32 cellular contexts compared by ENCODE assay signal in genomic region chr7:99848420-99849216, GRCh38. TPM values are rescaled to one million over a fixed set of nuclear protein-coding genes. Genes with fewer than 3 reads are reported as not detected.
"Had no signal": no experiment of that assay in that cellular context is flagged by ENCODE, and none has a peak within 500 bp of the region (broad histone marks: within the 10 kb centered on the region; RNA-seq: fewer than 3 reads in every experiment).

No MANE protein-coding gene starts in this region.

- H3K9me3 ChIP-seq: ascending aorta, body of pancreas had no signal

- H3K27ac ChIP-seq: ascending aorta, body of pancreas, KMS-11, SK-N-MC, VCaP had no signal

- ATAC-seq: activated naive CD4-positive, alpha-beta T cell treated with anti-CD3 and anti-CD28 coated beads, Interleukin-2, amount 50 U/mL, for 72 hours; activated naive CD8-positive, alpha-beta T cell treated with anti-CD3 and anti-CD28 coated beads, Interleukin-2, amount 50 U/mL, for 24 hours; activated T-cell treated with anti-CD3 and anti-CD28 coated beads, Interleukin-2, amount 50 U/mL, for 4 hours; body of pancreas; Panc1; Right ventricle myocardium inferior had no signal

- H3K36me3 ChIP-seq: ascending aorta had no signal

- FAIRE-seq: bronchial epithelial cell had no signal

- H3K4me1 ChIP-seq: ascending aorta, body of pancreas had no signal

- H3K4me3 ChIP-seq: ascending aorta, body of pancreas, SK-N-MC had no signal

- H3K27me3 ChIP-seq: ascending aorta, body of pancreas had no signal

- DNase-seq: activated CD4-positive, alpha-beta memory T cell treated with anti-CD3 and anti-CD28 coated beads for 36 hours; activated CD4-positive, alpha-beta T cell treated with anti-CD3 and anti-CD28 coated beads, Interleukin-2, amount 10 ng/mL, durations not matched to agents 7 days and 5 days; activated CD4-positive, CD25-positive, alpha-beta regulatory T cell; activated CD8-positive, alpha-beta memory T cell treated with anti-CD3 and anti-CD28 coated beads for 24 hours; activated effector memory CD4-positive, alpha-beta T cell treated with anti-CD3 and anti-CD28 coated beads, Interleukin-2, amount 50 U/mL, for 16 hours; activated naive CD4-positive, alpha-beta T cell treated with Interleukin-2 at 50 U/mL for 16 hours; activated naive CD8-positive, alpha-beta T cell treated with anti-CD3 and anti-CD28 coated beads, Interleukin-2, amount 50 U/mL, for 24 hours; activated T-cell treated with anti-CD3 and anti-CD28 coated beads, Interleukin-2, amount 50 U/mL, for 4 hours; amniotic stem cell; body of pancreas; NCI-H1092; NCI-H1417; NCI-H1694; NCI-H2029; NCI-H2107; NCI-H2171 treated with DMSO at 0.1 percent for 48 hours; NCI-H226; NCI-H526; NK-92 treated with Interleukin-12 subunit alpha and Interleukin-12 subunit beta, amount 100 ng/mL, for 24 hours; OCI-M1; RPMI8226; T-helper 1 cell had no signal

RNA-seq across cellular contexts. Expression of gene CYP3A43, which starts 20.8 kb away (rescaled TPM):
- total RNA-seq: activated CD4-positive, alpha-beta memory T cell treated with anti-CD3 and anti-CD28 coated beads for 36 hours; activated CD4-positive, alpha-beta T cell treated with anti-CD3 and anti-CD28 coated beads, Interleukin-2, amount 10 ng/mL, durations not matched to agents 7 days and 5 days; activated naive CD4-positive, alpha-beta T cell treated with anti-CD3 and anti-CD28 coated beads, Interleukin-2, amount 50 U/mL, for 72 hours; activated T-cell treated with anti-CD3 and anti-CD28 coated beads, Interleukin-2, amount 50 U/mL, for 4 hours; ascending aorta; bronchial epithelial cell; MCF 10A; Right ventricle myocardium inferior; T-helper 2 cell treated with Interferon-gamma antibody and Interleukin-4, amounts not matched to agents 100 ng/mL and 5 ng/mL, for 36 hours had no signal

RNA-seq across cellular contexts. Expression of gene OR2AE1, which starts 28.2 kb away (rescaled TPM):
- total RNA-seq: activated CD4-positive, alpha-beta memory T cell treated with anti-CD3 and anti-CD28 coated beads for 36 hours; ascending aorta; bronchial epithelial cell; MCF 10A; Right ventricle myocardium inferior had no signal
